Comparison of ENCODE assay signal across 16 cellular contexts in the genomic region with DNA sequence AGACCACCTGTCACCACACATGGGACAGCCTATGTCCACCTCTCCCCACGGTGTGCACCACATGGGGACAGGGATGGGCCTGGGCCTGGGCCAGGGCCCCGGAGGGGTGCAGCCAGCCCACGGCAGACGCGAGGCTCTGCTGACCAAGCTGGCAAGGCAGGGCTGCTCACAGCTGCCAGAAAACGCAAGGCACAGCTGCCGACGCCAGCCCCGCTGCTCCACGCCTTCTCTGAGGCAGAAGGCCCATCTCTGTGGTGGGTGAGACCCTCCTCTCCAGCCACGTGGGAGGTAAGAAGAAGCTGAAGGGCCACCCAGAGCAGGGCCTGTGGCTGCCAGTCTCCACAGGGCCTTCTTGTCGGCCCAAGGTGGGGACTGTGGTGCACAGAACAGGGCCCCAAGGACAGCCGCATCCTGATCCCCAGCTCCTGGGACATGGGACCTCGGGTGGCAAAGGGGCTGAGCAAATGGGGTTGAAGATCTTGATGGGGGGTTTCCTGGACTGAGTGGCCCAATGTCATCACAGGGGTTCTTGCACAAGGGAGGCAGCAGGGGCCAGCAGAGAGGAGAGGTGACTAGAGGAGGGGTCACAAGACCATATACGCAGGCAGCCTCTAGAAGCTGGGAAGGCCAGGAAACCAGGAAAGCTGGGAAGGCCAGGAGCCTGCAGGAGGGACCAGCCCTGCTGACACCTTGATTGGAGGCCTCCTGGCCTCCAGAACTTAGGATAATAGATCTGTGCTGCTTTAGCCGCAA.
DNase-seq lines count a peak whose midpoint lies in the region; ATAC-seq and TF ChIP-seq lines count a peak whose summit lies in the region.
"Had no signal": no experiment of that assay in that cellular context is flagged by ENCODE, and none has a peak within 500 bp of the region (broad histone marks: within the 10 kb centered on the region; RNA-seq: fewer than 3 reads in every experiment).

No MANE protein-coding gene starts in this region.

- ATAC-seq in GM23338 (peak; percentile 20), mucosa of descending colon (no peak), GM18519 (IDR thresholded peaks at IDR 0.05; ENCODE audit: low FRiP score, unreplicated experiment) (no peak)
- ATAC-seq in stimulated activated effector memory CD8-positive, alpha-beta T cell treated with anti-CD3 and anti-CD28 coated beads, Interleukin-12 subunit alpha, Interleukin-12 subunit beta, amount 100 ng/mL, for 72 hours = peak; percentile 14
- ATAC-seq: natural killer cell had no signal

- H3F3A ChIP-seq in GM23338 (replicated peaks; ENCODE audit: low read depth) = no peaks in the 10 kb centered on the region

- H3K27ac ChIP-seq in GM23338 (ENCODE audit: low read depth) = no peak overlapping the region
- H3K27ac ChIP-seq in esophagus muscularis mucosa (replicated peaks in 1 of 4) = peak overlapping the region; percentile 83 to 91 (median 86)
- H3K27ac ChIP-seq: right lobe of liver, upper lobe of left lung, WERI-Rb-1 had no signal

- no peaks in the 10 kb centered on the region for H3K27me3 ChIP-seq in GM23338 (ENCODE audit: insufficient read depth)
- H3K27me3 ChIP-seq in esophagus muscularis mucosa = no peaks in the 10 kb centered on the region
- no peaks in the 10 kb centered on the region for H3K27me3 ChIP-seq in BE2C
- H3K27me3 ChIP-seq: right lobe of liver, upper lobe of left lung had no signal

- H3K9me2 ChIP-seq in GM23338 (ENCODE audit: insufficient read depth) = no peaks in the 10 kb centered on the region

- intact Hi-C loops in esophagus muscularis mucosa (cut with DNase I) = no loop called here
- intact Hi-C loops in mucosa of descending colon (cut with DNase I, micrococcal nuclease) = no loop called here
- intact Hi-C loops in posterior vena cava (cut with DNase I) = no loop called here

- H3K4me3 ChIP-seq in GM23338 (no peak overlapping the region), esophagus muscularis mucosa (peak overlapping the region in 3 of 4 donors; percentile 18 to 38 (median 25)), mucosa of descending colon (no peak overlapping the region), BE2C (ENCODE audit: low read depth, low read length) (no peak overlapping the region)
- H3K4me3 ChIP-seq: right lobe of liver, upper lobe of left lung had no signal

- 65% methylated on average over 5 of the region's 16 CpGs for WGBS in esophagus muscularis mucosa

- no peak overlapping the region for H3K4me2 ChIP-seq in GM23338

- H3K4me1 ChIP-seq in GM23338 (ENCODE audit: insufficient read depth) = no peaks in the 10 kb centered on the region
- H3K4me1 ChIP-seq in esophagus muscularis mucosa = peaks cover 38 to 59% (median 45%) of the 10 kb centered on the region in 4 donors
- H3K4me1 ChIP-seq in mucosa of descending colon (ENCODE audit: low read depth) = no peaks in the 10 kb centered on the region
- peaks cover 2% of the 10 kb centered on the region; the same call in 1 of the 2 replicates for H3K4me1 ChIP-seq in BE2C
- H3K4me1 ChIP-seq: right lobe of liver had no signal

- no peak for TF ChIP-seq POLR2A in esophagus muscularis mucosa (IDR thresholded peaks at IDR 0.05; ENCODE audit: low read depth)

- H3K4me3 Mint-ChIP-seq in GM23338 = no peak overlapping the region
- H3K4me3 Mint-ChIP-seq in stimulated activated effector memory CD8-positive, alpha-beta T cell treated with anti-CD3 and anti-CD28 coated beads, Interleukin-12 subunit alpha, Interleukin-12 subunit beta, amount 100 ng/mL, for 72 hours = no peak overlapping the region
- H3K4me3 Mint-ChIP-seq: activated CD4-positive, alpha-beta memory T cell treated with anti-CD3 and anti-CD28 coated beads, Interleukin-2, amount 10 ng/mL, durations not matched to agents 7 days and 5 days; natural killer cell had no signal

- H4K20me1 ChIP-seq in GM23338 (replicated peaks; ENCODE audit: insufficient read depth) = no peaks in the 10 kb centered on the region

- DNase-seq in GM23338 (ENCODE audit: low spot score) (no peak), esophagus muscularis mucosa (ENCODE audit: extremely low spot score) (no peak), mucosa of descending colon (peak in 2 of 3 donors; percentile 21 to 46), inferior parietal cortex (ENCODE audit: extremely low spot score) (no peak), BE2C (no peak), posterior vena cava (ENCODE audit: low spot score) (no peak)
- DNase-seq in stimulated activated effector memory CD8-positive, alpha-beta T cell treated with anti-CD3 and anti-CD28 coated beads, Interleukin-12 subunit alpha, Interleukin-12 subunit beta, amount 100 ng/mL, for 72 hours (ENCODE audit: low spot score in 2 of 2) = no peak
- DNase-seq: activated CD4-positive, alpha-beta memory T cell treated with anti-CD3 and anti-CD28 coated beads, Interleukin-2, amount 10 ng/mL, durations not matched to agents 7 days and 5 days; natural killer cell; NCI-H1436 treated with DMSO at 0.1 percent for 48 hours; stimulated activated CD4-positive, alpha-beta T cell treated with anti-CD3 and anti-CD28 coated beads, Interleukin-4, amount 100 ng/mL, for 1 hour; T-helper 1 cell; upper lobe of left lung had no signal

- TF ChIP-seq EP300 in esophagus muscularis mucosa (IDR thresholded peaks at IDR 0.05) = no peak

- H3K36me3 Mint-ChIP-seq in GM23338 (ENCODE audit: low read depth) = peaks cover 13% of the 10 kb centered on the region; the same call in 1 of the 3 replicates
- H3K36me3 Mint-ChIP-seq in stimulated activated effector memory CD8-positive, alpha-beta T cell treated with anti-CD3 and anti-CD28 coated beads, Interleukin-12 subunit alpha, Interleukin-12 subunit beta, amount 100 ng/mL, for 72 hours = peaks cover 12% of the 10 kb centered on the region
- H3K36me3 Mint-ChIP-seq: natural killer cell had no signal

- no peaks in the 10 kb centered on the region for H3K4me1 Mint-ChIP-seq in GM23338
- H3K4me1 Mint-ChIP-seq in stimulated activated effector memory CD8-positive, alpha-beta T cell treated with anti-CD3 and anti-CD28 coated beads, Interleukin-12 subunit alpha, Interleukin-12 subunit beta, amount 100 ng/mL, for 72 hours = no peaks in the 10 kb centered on the region
- H3K4me1 Mint-ChIP-seq: activated CD4-positive, alpha-beta memory T cell treated with anti-CD3 and anti-CD28 coated beads, Interleukin-2, amount 10 ng/mL, durations not matched to agents 7 days and 5 days; natural killer cell had no signal

- TF ChIP-seq CTCF in GM23338 (conservative IDR thresholded peaks at IDR 0.05; ENCODE audit: low read depth in 2 of 2) = no peak
- TF ChIP-seq CTCF in esophagus muscularis mucosa (IDR thresholded peaks at IDR 0.05) = no peak
- TF ChIP-seq CTCF in mucosa of descending colon (IDR thresholded peaks at IDR 0.05) = no peak
- no peak for TF ChIP-seq CTCF in BE2C (IDR thresholded peaks at IDR 0.05; ENCODE audit: low read depth, low read length)

- H3K27me3 Mint-ChIP-seq in GM23338 (ENCODE audit: insufficient read depth, low read depth, poor library complexity) = peaks cover 8% of the 10 kb centered on the region
- H3K27me3 Mint-ChIP-seq: activated CD4-positive, alpha-beta memory T cell treated with anti-CD3 and anti-CD28 coated beads, Interleukin-2, amount 10 ng/mL, durations not matched to agents 7 days and 5 days had no signal

- no peaks in the 10 kb centered on the region; the same call in 2 of the 3 replicates for H3K9me3 Mint-ChIP-seq in GM23338
- H3K9me3 Mint-ChIP-seq in stimulated activated effector memory CD8-positive, alpha-beta T cell treated with anti-CD3 and anti-CD28 coated beads, Interleukin-12 subunit alpha, Interleukin-12 subunit beta, amount 100 ng/mL, for 72 hours = no peaks in the 10 kb centered on the region
- H3K9me3 Mint-ChIP-seq: activated CD4-positive, alpha-beta memory T cell treated with anti-CD3 and anti-CD28 coated beads, Interleukin-2, amount 10 ng/mL, durations not matched to agents 7 days and 5 days; natural killer cell had no signal

- no peaks in the 10 kb centered on the region for H3K79me2 ChIP-seq in GM23338 (replicated peaks; ENCODE audit: insufficient read depth)

- H2AFZ ChIP-seq in GM23338 = no peak overlapping the region

- H3K27ac Mint-ChIP-seq in GM23338 = peak overlapping the region; percentile 64; the same call in 1 of the 2 replicates
- H3K27ac Mint-ChIP-seq in stimulated activated effector memory CD8-positive, alpha-beta T cell treated with anti-CD3 and anti-CD28 coated beads, Interleukin-12 subunit alpha, Interleukin-12 subunit beta, amount 100 ng/mL, for 72 hours = peak overlapping the region; percentile 26
- H3K27ac Mint-ChIP-seq: activated CD4-positive, alpha-beta memory T cell treated with anti-CD3 and anti-CD28 coated beads, Interleukin-2, amount 10 ng/mL, durations not matched to agents 7 days and 5 days; natural killer cell had no signal

- H3K9me3 ChIP-seq in esophagus muscularis mucosa (no peaks in the 10 kb centered on the region), mucosa of descending colon (no peaks in the 10 kb centered on the region), BE2C (no peaks in the 10 kb centered on the region)
- H3K9me3 ChIP-seq: right lobe of liver, upper lobe of left lung had no signal

- H3K36me3 ChIP-seq in GM23338 (ENCODE audit: insufficient read depth) = no peaks in the 10 kb centered on the region
- H3K36me3 ChIP-seq in esophagus muscularis mucosa = peaks cover 0 to 15% (median 9%) of the 10 kb centered on the region in 4 donors
- H3K36me3 ChIP-seq in mucosa of descending colon (ENCODE audit: low read depth) = no peaks in the 10 kb centered on the region
- peaks cover 4% of the 10 kb centered on the region for H3K36me3 ChIP-seq in BE2C
- H3K36me3 ChIP-seq: right lobe of liver, WERI-Rb-1 had no signal

TF ChIP-seq in GM23338, 12 proteins besides CTCF, POLR2A, EP300 and RAD21:
- TF ChIP-seq JUNB (IDR thresholded peaks at IDR 0.05; ENCODE audit: unreplicated experiment) (no peak), POLR2AphosphoS5 (IDR thresholded peaks at IDR 0.05; ENCODE audit: low read depth) (no peak)
TF ChIP-seq in GM23338: peak in this region for 0.

Comparison
In these comparisons a context has a peak if more than half of its experiments do, and no peak if none do; other contexts are left out.
1. ATAC-seq: peak in GM23338 (single experiment) and stimulated activated effector memory CD8-positive, alpha-beta T cell treated with anti-CD3 and anti-CD28 coated beads, Interleukin-12 subunit alpha, Interleukin-12 subunit beta, amount 100 ng/mL, for 72 hours (single experiment); none in mucosa of descending colon (single experiment) and GM18519 (single experiment).
2. DNase-seq: peak in mucosa of descending colon (2 of 3); none in GM23338 (single experiment), esophagus muscularis mucosa (single experiment), stimulated activated effector memory CD8-positive, alpha-beta T cell treated with anti-CD3 and anti-CD28 coated beads, Interleukin-12 subunit alpha, Interleukin-12 subunit beta, amount 100 ng/mL, for 72 hours (0 of 2), inferior parietal cortex (single experiment), BE2C (single experiment) and posterior vena cava (single experiment).
3. H3K4me3 ChIP-seq: peak in esophagus muscularis mucosa (3 of 4); none in GM23338 (single experiment), mucosa of descending colon (single experiment) and BE2C (single experiment).